ENCODE assay signal across 9 cellular contexts in the genomic region with DNA sequence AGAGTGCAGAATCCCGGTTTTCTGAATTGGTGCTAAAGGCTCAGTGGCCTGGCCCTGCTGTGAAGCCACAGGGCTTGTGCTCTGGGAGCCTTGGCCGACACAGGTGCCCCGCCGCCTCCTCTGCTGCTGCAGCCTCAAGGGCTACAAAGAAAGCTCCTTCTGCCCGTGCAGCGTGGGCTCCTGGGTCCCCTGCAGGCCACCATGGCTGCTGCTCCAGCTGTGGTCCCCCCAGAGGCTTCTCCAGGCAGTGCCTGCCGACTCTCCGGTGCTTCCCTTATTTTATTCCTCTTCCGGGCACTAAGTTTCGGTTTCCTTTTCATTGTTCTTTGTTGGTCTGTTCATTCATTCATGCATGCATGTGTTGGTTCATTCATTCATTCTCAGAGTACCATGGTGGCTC. TPM values are rescaled to one million over a fixed set of nuclear protein-coding genes. Genes with fewer than 3 reads are reported as not detected.
DNase-seq lines count a peak whose midpoint lies in the region; ATAC-seq, FAIRE-seq and TF ChIP-seq lines count a peak whose summit lies in the region.
"Had no signal": no experiment of that assay in that cellular context is flagged by ENCODE, and none has a peak within 500 bp of the region (broad histone marks: within the 10 kb centered on the region; RNA-seq: fewer than 3 reads in every experiment).

No MANE protein-coding gene starts in this region.

- no peak overlapping the region for H2AFZ ChIP-seq in SK-N-SH (ENCODE audit: low read depth)

- no peaks in the 10 kb centered on the region for H3K9me2 ChIP-seq in SK-N-SH

- CTCF ChIA-PET in activated CD4-positive, alpha-beta T cell treated with anti-CD3 and anti-CD28 coated beads, Interleukin-2, amount 10 ng/mL, durations not matched to agents 7 days and 5 days (lab: Charles Lee), result interaction anchor here (0.5 to 1.4 kb wide), 3 partner anchors 13 to 99 kb away, joined by 3 read pairs; no protein-coding TSS in a partner anchor
- CTCF ChIA-PET in SK-N-SH (lab: Yijun Ruan, JAX), result interaction anchor here (1.1 to 1.5 kb wide), 2 partner anchors 16 to 47 kb away, joined by 3 to 4 read pairs; no protein-coding TSS in a partner anchor

- POLR2A ChIA-PET in activated CD4-positive, alpha-beta T cell treated with anti-CD3 and anti-CD28 coated beads, Interleukin-2, amount 10 ng/mL, durations not matched to agents 7 days and 5 days (lab: Charles Lee), result no interaction called here
- POLR2A ChIA-PET in SK-N-SH (lab: Yijun Ruan, JAX), result interaction anchor here (1.1 to 2.3 kb wide), 2 partner anchors 12 to 19 kb away, joined by 3 to 7 read pairs; no protein-coding TSS in a partner anchor

- no peaks in the 10 kb centered on the region for H3K27me3 ChIP-seq in bronchial epithelial cell (ENCODE audit: control insufficient read depth, insufficient read depth, low read length)
- no peaks in the 10 kb centered on the region for H3K27me3 ChIP-seq in small intestine (ENCODE audit: control insufficient read depth in 2 of 2, insufficient read depth in 2 of 2, low read length in 2 of 2)
- H3K27me3 ChIP-seq in SK-N-SH (ENCODE audit: insufficient read depth), result no peaks in the 10 kb centered on the region

- DNase-seq in activated CD4-positive, alpha-beta T cell treated with anti-CD3 and anti-CD28 coated beads, Interleukin-2, amount 10 ng/mL, durations not matched to agents 7 days and 5 days, result peak; percentile 36
- no peak for DNase-seq in activated CD4-positive, alpha-beta T cell treated with anti-CD3 and anti-CD28 coated beads, Interleukin-2, amount 50 U/mL, for 1 hour
- DNase-seq in bronchial epithelial cell (ENCODE audit: low read depth), result no peak
- DNase-seq in small intestine, result peak; percentile 79
- DNase-seq in AG20443 (ENCODE audit: low spot score), result no peak
- DNase-seq in SK-N-SH, result no peak
- DNase-seq in iPS-NIHi11 (ENCODE audit: low spot score), result no peak

- H3K27ac ChIP-seq in small intestine (ENCODE audit: low read depth in 1 of 2, low read length in 1 of 2) (peak overlapping the region; percentile 52 to 68), SK-N-SH (ENCODE audit: low read depth in 2 of 2, low read length in 1 of 2) (no peak overlapping the region)

- WGBS in small intestine, 3 donors, result 14 to 35% (median 31%) methylated on average over 10 of the region's 10 CpGs
- 81% methylated on average over 7 of the region's 10 CpGs for WGBS in SK-N-SH (ENCODE audit: low lambda C conversion rate)

- H3K9me3 ChIP-seq in small intestine (ENCODE audit: control insufficient read depth, low read depth) (no peaks in the 10 kb centered on the region), SK-N-SH (no peaks in the 10 kb centered on the region)

- no peak overlapping the region for H3K4me2 ChIP-seq in SK-N-SH

- H3F3A ChIP-seq in SK-N-SH (replicated peaks; ENCODE audit: insufficient read depth), result peaks cover 3% of the 10 kb centered on the region

- peak overlapping the region; percentile 46 for H3K27ac Mint-ChIP-seq in activated CD4-positive, alpha-beta T cell treated with anti-CD3 and anti-CD28 coated beads, Interleukin-2, amount 10 ng/mL, durations not matched to agents 7 days and 5 days

- no peaks in the 10 kb centered on the region for H3K27me3 Mint-ChIP-seq in activated CD4-positive, alpha-beta T cell treated with anti-CD3 and anti-CD28 coated beads, Interleukin-2, amount 10 ng/mL, durations not matched to agents 7 days and 5 days

- TF ChIP-seq CTCF in bronchial epithelial cell (IDR thresholded peaks at IDR 0.05; ENCODE audit: insufficient read depth, low read length, severe bottlenecking) (peak; percentile 21), SK-N-SH (IDR thresholded peaks at IDR 0.05) (no peak)

- H3K4me3 Mint-ChIP-seq in activated CD4-positive, alpha-beta T cell treated with anti-CD3 and anti-CD28 coated beads, Interleukin-2, amount 10 ng/mL, durations not matched to agents 7 days and 5 days, result peak overlapping the region; percentile 37

- H3K9ac ChIP-seq in SK-N-SH, result no peak overlapping the region

- peak; percentile 67 for ATAC-seq in HG03175 (IDR thresholded peaks at IDR 0.05; ENCODE audit: unreplicated experiment)

- H4K20me1 ChIP-seq in SK-N-SH (ENCODE audit: insufficient read depth), result peaks cover 17% of the 10 kb centered on the region; the same call in 1 of the 2 replicates

- H3K9me3 Mint-ChIP-seq in activated CD4-positive, alpha-beta T cell treated with anti-CD3 and anti-CD28 coated beads, Interleukin-2, amount 10 ng/mL, durations not matched to agents 7 days and 5 days, result no peaks in the 10 kb centered on the region

- TF ChIP-seq EP300 in SK-N-SH (IDR thresholded peaks at IDR 0.05; ENCODE audit: borderline replicate concordance in 1 of 2, low read depth in 1 of 2, low read length in 1 of 2), result no peak

- H3K4me1 Mint-ChIP-seq in activated CD4-positive, alpha-beta T cell treated with anti-CD3 and anti-CD28 coated beads, Interleukin-2, amount 10 ng/mL, durations not matched to agents 7 days and 5 days, result peaks cover 49% of the 10 kb centered on the region

- H3K4me1 ChIP-seq in small intestine (ENCODE audit: control insufficient read depth in 2 of 2, insufficient read depth in 1 of 2, low read depth in 1 of 2, low read length in 1 of 2) (peaks cover 23 to 25% of the 10 kb centered on the region in 2 donors), SK-N-SH (ENCODE audit: control insufficient read depth in 1 of 2, insufficient read depth in 2 of 2, low read depth in 1 of 2, low read length in 1 of 2) (peaks cover 9 to 49% of the 10 kb centered on the region in 2 experiments)

- no peak overlapping the region for H3K4me3 ChIP-seq in bronchial epithelial cell (ENCODE audit: low read depth, low read length)
- H3K4me3 ChIP-seq in small intestine (ENCODE audit: low read depth in 1 of 2, low read length in 2 of 2), result peak overlapping the region in 1 of 2 donors; percentile 4
- H3K4me3 ChIP-seq in SK-N-SH (ENCODE audit: low read depth in 2 of 2, low read length in 1 of 2), result no peak overlapping the region

- H3K36me3 ChIP-seq in bronchial epithelial cell (ENCODE audit: control insufficient read depth, insufficient read depth, low read length) (peaks cover 17% of the 10 kb centered on the region), small intestine (ENCODE audit: control insufficient read depth in 2 of 2, insufficient read depth in 2 of 2, low read length in 2 of 2) (no peaks in the 10 kb centered on the region), SK-N-SH (replicated peaks in 1 of 2; ENCODE audit: control insufficient read depth in 1 of 2, insufficient read depth in 2 of 2, low read length in 1 of 2) (peaks cover 0 to 3% of the 10 kb centered on the region in 2 experiments)

- no peaks in the 10 kb centered on the region for H3K36me3 Mint-ChIP-seq in activated CD4-positive, alpha-beta T cell treated with anti-CD3 and anti-CD28 coated beads, Interleukin-2, amount 10 ng/mL, durations not matched to agents 7 days and 5 days (ENCODE audit: low read depth)

- TF ChIP-seq RAD21 in SK-N-SH (IDR thresholded peaks at IDR 0.05; ENCODE audit: low read length), result no peak

- FAIRE-seq in bronchial epithelial cell (lab: Jason Lieb, UNC) (no peak), small intestine (lab: Jason Lieb, UNC) (no peak)
- FAIRE-seq: TTC549 had no signal

- H3K79me2 ChIP-seq in SK-N-SH (ENCODE audit: insufficient read depth), result peaks cover 12% of the 10 kb centered on the region; the same call in 1 of the 2 replicates

TF ChIP-seq in SK-N-SH, 30 proteins besides CTCF, POLR2A, EP300 and RAD21:
- no peak for TF ChIP-seq NFIC (IDR thresholded peaks at IDR 0.05; ENCODE audit: borderline replicate concordance)
- no peak for TF ChIP-seq TAF1 (IDR thresholded peaks at IDR 0.05; ENCODE audit: borderline replicate concordance, low read depth, low read length)
- TF ChIP-seq ELF1 (IDR thresholded peaks at IDR 0.05), result no peak
TF ChIP-seq in SK-N-SH: peak in this region for 0.

RNA-seq across cellular contexts. Expression of a gene that starts 53.1 kb away (rescaled TPM):
- 10 to 100 TPM; 44.7 to 46.8 TPM for total RNA-seq in activated CD4-positive, alpha-beta T cell treated with anti-CD3 and anti-CD28 coated beads, Interleukin-2, amount 10 ng/mL, durations not matched to agents 7 days and 5 days
- total RNA-seq in bronchial epithelial cell, result 21.1 and 22.3 TPM in 2 replicates
- polyA plus RNA-seq in small intestine, result 10 to 100 TPM; 43.8 to 74.7 (median 43.9) TPM
- 2.4 and 5.4 TPM in 2 replicates for polyA plus RNA-seq in SK-N-SH (2012; rRNA removed)
- polyA plus RNA-seq in SK-N-SH (2012; cell fraction: cytosol; rRNA removed), result 3.9 and 6.2 TPM in 2 replicates
- polyA plus RNA-seq in SK-N-SH (2012; cell fraction: nucleus; rRNA removed), result 9.8 and 13.9 TPM in 2 replicates

Comparison
In these comparisons a context has a peak if more than half of its experiments do, and no peak if none do; other contexts are left out.
1. DNase-seq: peak in activated CD4-positive, alpha-beta T cell treated with anti-CD3 and anti-CD28 coated beads, Interleukin-2, amount 10 ng/mL, durations not matched to agents 7 days and 5 days (single experiment) and small intestine (single experiment); none in activated CD4-positive, alpha-beta T cell treated with anti-CD3 and anti-CD28 coated beads, Interleukin-2, amount 50 U/mL, for 1 hour (single experiment), bronchial epithelial cell (single experiment), AG20443 (single experiment), SK-N-SH (single experiment) and iPS-NIHi11 (single experiment).
2. H3K27ac ChIP-seq: peak in small intestine (2 of 2); none in SK-N-SH (0 of 2).